ENCODE assay signal across 24 cellular contexts in genomic region chr11:28524098-28524497, GRCh38.
DNase-seq lines count a peak whose midpoint lies in the region; ATAC-seq, FAIRE-seq and TF ChIP-seq lines count a peak whose summit lies in the region.
"Had no signal": no experiment of that assay in that cellular context is flagged by ENCODE, and none has a peak within 500 bp of the region (broad histone marks: within the 10 kb centered on the region; RNA-seq: fewer than 3 reads in every experiment).

No MANE protein-coding gene starts in this region.

- TF ChIP-seq CTCF in astrocyte (IDR thresholded peaks at IDR 0.05; ENCODE audit: insufficient read depth, low read depth, low read length), result no peak
- TF ChIP-seq CTCF in osteoblast (IDR thresholded peaks at IDR 0.05; ENCODE audit: extremely low read depth, low read depth, low read length), result no peak

- H3K27ac Mint-ChIP-seq in astrocyte (ENCODE audit: unreplicated experiment), result no peak overlapping the region
- H3K27ac Mint-ChIP-seq: CD4-positive, CD25-positive, alpha-beta regulatory T cell had no signal

- H3K9me3 ChIP-seq in astrocyte (ENCODE audit: insufficient read depth, low read depth, low read length) (peaks cover 13% of the 10 kb centered on the region), osteoblast (ENCODE audit: low read depth, low read length) (peaks cover 10% of the 10 kb centered on the region)

- no peak overlapping the region for H3K9ac ChIP-seq in astrocyte (ENCODE audit: low read length)

- peaks cover 2% of the 10 kb centered on the region for H3K4me1 Mint-ChIP-seq in astrocyte (ENCODE audit: low read depth, unreplicated experiment)
- H3K4me1 Mint-ChIP-seq: CD4-positive, CD25-positive, alpha-beta regulatory T cell had no signal

- H3K27ac ChIP-seq in astrocyte (ENCODE audit: low read depth, low read length), result no peak overlapping the region
- H3K27ac ChIP-seq in osteoblast (ENCODE audit: low read depth, low read length), result no peak overlapping the region

- peaks cover 3% of the 10 kb centered on the region for H3K36me3 Mint-ChIP-seq in astrocyte (ENCODE audit: low read depth, unreplicated experiment)

- no peak overlapping the region for H3K4me3 Mint-ChIP-seq in astrocyte (ENCODE audit: unreplicated experiment)
- H3K4me3 Mint-ChIP-seq: CD4-positive, CD25-positive, alpha-beta regulatory T cell had no signal

- FAIRE-seq in astrocyte (lab: Jason Lieb, UNC), result no peak
- FAIRE-seq: A204.1, GM12891, GM19239, H1 had no signal

- H3K4me3 ChIP-seq in astrocyte (ENCODE audit: insufficient read depth, low read depth, low read length), result no peak overlapping the region
- no peak overlapping the region for H3K4me3 ChIP-seq in osteoblast (ENCODE audit: insufficient read depth, low read length)

- no peak overlapping the region for H3K4me2 ChIP-seq in astrocyte (ENCODE audit: low read length)
- no peak overlapping the region for H3K4me2 ChIP-seq in osteoblast (ENCODE audit: insufficient read depth, low read length)

- no peaks in the 10 kb centered on the region for H3K27me3 Mint-ChIP-seq in astrocyte (ENCODE audit: low read depth, unreplicated experiment)
- H3K27me3 Mint-ChIP-seq: CD4-positive, CD25-positive, alpha-beta regulatory T cell had no signal

- no peak for ATAC-seq in HG03159 (IDR thresholded peaks at IDR 0.05; ENCODE audit: unreplicated experiment)
- ATAC-seq: HCT116 had no signal

- no peak overlapping the region for H2AFZ ChIP-seq in astrocyte (ENCODE audit: low read depth, low read length)
- H2AFZ ChIP-seq in osteoblast (ENCODE audit: low read length), result no peak overlapping the region

- DNase-seq in EH (ENCODE audit: low read depth) (peak; percentile 58), HS-5 (ENCODE audit: low read depth) (peak; percentile 26), astrocyte (ENCODE audit: low read depth) (peak; percentile 65), osteoblast (ENCODE audit: insufficient read length, low spot score, missing footprints) (peak; percentile 27), kidney tubule cell (ENCODE audit: low spot score) (no peak)
- no peak for DNase-seq in activated CD4-positive, alpha-beta T cell treated with anti-CD3 and anti-CD28 coated beads, Interleukin-2, amount 50 U/mL, for 4 hours
- DNase-seq: CD4-positive, CD25-positive, alpha-beta regulatory T cell; COR-L47; DMS79; Karpas-422; NCI-H1694; NCI-H2081 treated with DMSO at 0.1 percent for 48 hours; NCI-H2171 treated with DMSO at 0.1 percent for 48 hours; NCI-H446; NCI-H526; OCI-M1; RPMI8226; SHP77 had no signal

- no peaks in the 10 kb centered on the region for H3K4me1 ChIP-seq in astrocyte (ENCODE audit: insufficient read depth, low read length)
- H3K4me1 ChIP-seq in osteoblast (ENCODE audit: insufficient read depth, low read length), result peaks cover 10% of the 10 kb centered on the region

- H3K27me3 ChIP-seq in astrocyte (ENCODE audit: insufficient read depth, low read length), result no peaks in the 10 kb centered on the region
- no peaks in the 10 kb centered on the region for H3K27me3 ChIP-seq in osteoblast (ENCODE audit: insufficient read depth, low read length)

- H3K9me3 Mint-ChIP-seq in astrocyte (ENCODE audit: unreplicated experiment), result peaks cover 26% of the 10 kb centered on the region

- H3K36me3 ChIP-seq in astrocyte (ENCODE audit: insufficient read depth, low read length) (no peaks in the 10 kb centered on the region), osteoblast (ENCODE audit: insufficient read depth, low read length) (no peaks in the 10 kb centered on the region)

- H4K20me1 ChIP-seq in astrocyte (ENCODE audit: insufficient read depth, low read length), result no peaks in the 10 kb centered on the region
- no peaks in the 10 kb centered on the region for H4K20me1 ChIP-seq in osteoblast (ENCODE audit: insufficient read depth, low read length)

- H3K79me2 ChIP-seq in astrocyte (ENCODE audit: insufficient read depth, low read length), result no peaks in the 10 kb centered on the region
- H3K79me2 ChIP-seq in osteoblast (ENCODE audit: insufficient read depth, low read length), result no peaks in the 10 kb centered on the region

Comparison
In these comparisons a context has a peak if more than half of its experiments do, and no peak if none do; other contexts are left out.
1. DNase-seq: peak in EH (single experiment), HS-5 (single experiment), astrocyte (single experiment) and osteoblast (single experiment); none in activated CD4-positive, alpha-beta T cell treated with anti-CD3 and anti-CD28 coated beads, Interleukin-2, amount 50 U/mL, for 4 hours (0 of 2) and kidney tubule cell (single experiment).